ENCODE assay signal across 16 cellular contexts in the genomic region with DNA sequence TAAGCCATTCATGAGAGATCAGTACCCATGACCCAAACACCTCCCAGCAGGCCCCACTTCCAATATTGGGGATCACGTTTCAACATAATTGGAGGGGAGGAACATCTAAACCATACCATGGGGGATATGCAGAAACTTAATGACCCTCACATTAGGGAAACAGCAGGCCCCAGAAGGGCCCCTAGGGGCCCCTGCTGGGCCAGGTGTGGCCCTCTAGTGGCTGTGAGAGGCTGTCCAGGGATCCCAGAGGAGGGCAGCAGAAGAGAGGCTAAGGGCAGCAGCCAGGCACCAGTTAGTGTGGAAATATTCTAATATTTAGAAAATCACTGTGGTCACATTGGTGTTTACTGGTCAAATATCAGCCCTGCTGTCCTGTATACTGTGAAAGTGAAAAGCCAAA. TPM values are rescaled to one million over a fixed set of nuclear protein-coding genes. Genes with fewer than 3 reads are reported as not detected.
A peak's percentile ranks its signal among the peaks of the same experiment; 100 is the strongest.
DNase-seq lines count a peak whose midpoint lies in the region; ATAC-seq and TF ChIP-seq lines count a peak whose summit lies in the region.
"Had no signal": no experiment of that assay in that cellular context is flagged by ENCODE, and none has a peak within 500 bp of the region (broad histone marks: within the 10 kb centered on the region; RNA-seq: fewer than 3 reads in every experiment).

No MANE protein-coding gene starts in this region.

- DNase-seq in GM06990 (ENCODE audit: extremely low read depth, insufficient read length) (no peak), HCT116 (ENCODE audit: low read depth, low spot score) (no peak), activated B cell treated with CpG ODN at 0.5 μM for 24 hours (no peak), mucosa of descending colon (no peak), NCI-H446 (lab: John Stamatoyannopoulos, UW) (no peak)
- DNase-seq in naive thymus-derived CD8-positive, alpha-beta T cell = no peak
- DNase-seq: CD4-positive, alpha-beta memory T cell; NCI-H187 treated with DMSO at 0.1 percent for 48 hours; NCI-H510A; PC-9; transverse colon had no signal

- H3K27me3 ChIP-seq in GM06990 (replicated peaks; ENCODE audit: control insufficient read depth, insufficient read depth, low read length) (no peaks in the 10 kb centered on the region), HCT116 (ENCODE audit: insufficient read depth, low read length) (no peaks in the 10 kb centered on the region)
- H3K27me3 ChIP-seq: ascending aorta, hepatocyte, transverse colon had no signal

- no TSS peak for BruUV-seq in HCT116 (replicated peaks; lab: Mats Ljungman, UMichigan)

- no peak for TF ChIP-seq POLR2A in HCT116 (IDR thresholded peaks at IDR 0.05; ENCODE audit: borderline replicate concordance, extremely low read depth, insufficient read depth, insufficient read length)

- H3K36me3 ChIP-seq in GM06990 (ENCODE audit: control insufficient read depth, insufficient read depth, low read length) = no peaks in the 10 kb centered on the region
- no peaks in the 10 kb centered on the region for H3K36me3 ChIP-seq in HCT116 (ENCODE audit: control insufficient read depth in 1 of 2, insufficient read depth in 2 of 2, low read length in 2 of 2)
- H3K36me3 ChIP-seq in mucosa of descending colon (ENCODE audit: low read depth) = no peaks in the 10 kb centered on the region
- H3K36me3 ChIP-seq: ascending aorta, transverse colon had no signal

- H3K9me2 ChIP-seq in HCT116 (ENCODE audit: insufficient read depth) = no peaks in the 10 kb centered on the region

- RAD21 ChIA-PET in HCT116 (lab: Charles Lee; ENCODE audit: low non-redundant PET in 1 of 2, low total read pairs in 2 of 2, uncharacterized antibody in 2 of 2, unreplicated experiment in 2 of 2) = no interaction called here

- H2AFZ ChIP-seq in HCT116 (ENCODE audit: low read depth, low read length, poor library complexity, severe bottlenecking) = no peak overlapping the region
- H2AFZ ChIP-seq: hepatocyte, PC-9 had no signal

- TF ChIP-seq RAD21 in HCT116 (IDR thresholded peaks at IDR 0.05; ENCODE audit: low read depth) = 0 out of 2 replicates have a peak, but pooled peaks have one; percentile 7

- no peak overlapping the region for H3K9ac ChIP-seq in HCT116 (ENCODE audit: low read length)

- H3K36me3 Mint-ChIP-seq in activated B cell treated with CpG ODN at 0.5 μM for 24 hours (ENCODE audit: low read depth) = no peaks in the 10 kb centered on the region
- no peaks in the 10 kb centered on the region for H3K36me3 Mint-ChIP-seq in naive thymus-derived CD8-positive, alpha-beta T cell
- H3K36me3 Mint-ChIP-seq: CD4-positive, alpha-beta memory T cell had no signal

- intact Hi-C loops in HCT116 (cut with micrococcal nuclease) = no loop called here
- intact Hi-C loops in activated B cell treated with CpG ODN at 0.5 μM for 24 hours (cut with micrococcal nuclease) = loop anchor here (5.0 kb wide), 1 partner anchor 48 kb away; the partner anchor contains the start of gene ANKRD44
- intact Hi-C loops in mucosa of descending colon (cut with DNase I, micrococcal nuclease) = no loop called here

- H3K9me3 ChIP-seq in HCT116 (ENCODE audit: control insufficient read depth in 1 of 2, insufficient read depth in 1 of 2, low read depth in 1 of 2, low read length in 2 of 2) = no peaks in the 10 kb centered on the region
- H3K9me3 ChIP-seq in mucosa of descending colon = no peaks in the 10 kb centered on the region
- H3K9me3 ChIP-seq: ascending aorta, transverse colon had no signal

- H3K4me2 ChIP-seq in HCT116 (ENCODE audit: low read length) = no peak overlapping the region
- H3K4me2 ChIP-seq: hepatocyte, PC-9 had no signal

- no peaks in the 10 kb centered on the region for H3K4me1 Mint-ChIP-seq in activated B cell treated with CpG ODN at 0.5 μM for 24 hours
- H3K4me1 Mint-ChIP-seq in naive thymus-derived CD8-positive, alpha-beta T cell = peaks cover 14 to 28% (median 21%) of the 10 kb centered on the region in 4 donors

- H3K27ac ChIP-seq in HCT116 (ENCODE audit: low read depth, low read length) = no peak overlapping the region
- H3K27ac ChIP-seq: ascending aorta, hepatocyte, PC-9, transverse colon had no signal

- H3K27ac Mint-ChIP-seq in activated B cell treated with CpG ODN at 0.5 μM for 24 hours = no peak overlapping the region
- H3K27ac Mint-ChIP-seq in naive thymus-derived CD8-positive, alpha-beta T cell = peak overlapping the region in 2 of 10 donors; percentile 54 to 65
- H3K27ac Mint-ChIP-seq: dendritic cell treated with granulocyte-macrophage colony-stimulating factor and Interleukin-4, amounts not matched to agents 40 ng/mL and 50 ng/mL, for 4 days had no signal

- H3K27me3 Mint-ChIP-seq in activated B cell treated with CpG ODN at 0.5 μM for 24 hours = no peaks in the 10 kb centered on the region
- H3K27me3 Mint-ChIP-seq in naive thymus-derived CD8-positive, alpha-beta T cell = no peaks in the 10 kb centered on the region
- H3K27me3 Mint-ChIP-seq: CD4-positive, alpha-beta memory T cell; dendritic cell treated with granulocyte-macrophage colony-stimulating factor and Interleukin-4, amounts not matched to agents 40 ng/mL and 50 ng/mL, for 4 days had no signal

- H3K9me3 Mint-ChIP-seq in activated B cell treated with CpG ODN at 0.5 μM for 24 hours = no peaks in the 10 kb centered on the region
- no peaks in the 10 kb centered on the region for H3K9me3 Mint-ChIP-seq in naive thymus-derived CD8-positive, alpha-beta T cell
- H3K9me3 Mint-ChIP-seq: dendritic cell treated with granulocyte-macrophage colony-stimulating factor and Interleukin-4, amounts not matched to agents 40 ng/mL and 50 ng/mL, for 4 days had no signal

- H3K4me3 ChIP-seq in GM06990 (replicated peaks; ENCODE audit: low read depth, low read length) (no peak overlapping the region), HCT116 (replicated peaks in 1 of 2; ENCODE audit: low read depth in 1 of 2, low read length in 2 of 2) (no peak overlapping the region), mucosa of descending colon (no peak overlapping the region)
- H3K4me3 ChIP-seq: ascending aorta, hepatocyte, PC-9, transverse colon had no signal

- no peak overlapping the region for H3K4me3 Mint-ChIP-seq in activated B cell treated with CpG ODN at 0.5 μM for 24 hours
- H3K4me3 Mint-ChIP-seq in naive thymus-derived CD8-positive, alpha-beta T cell = no peak overlapping the region
- H3K4me3 Mint-ChIP-seq: CD4-positive, alpha-beta memory T cell; dendritic cell treated with granulocyte-macrophage colony-stimulating factor and Interleukin-4, amounts not matched to agents 40 ng/mL and 50 ng/mL, for 4 days had no signal

- CTCF ChIA-PET in HCT116 (lab: Charles Lee) = no interaction called here
- CTCF ChIA-PET in activated B cell treated with CpG ODN at 0.5 μM for 24 hours (lab: Charles Lee) = interaction anchor here (1.6 kb wide), 1 partner anchor 170 kb away, joined by 5 read pairs; no protein-coding TSS in a partner anchor

- TF ChIP-seq CTCF in GM06990 (IDR thresholded peaks at IDR 0.05; ENCODE audit: insufficient read depth, low read length, poor library complexity, severe bottlenecking) (peak; percentile 47), HCT116 (IDR thresholded peaks at IDR 0.05 in 2 of 3, conservative IDR thresholded peaks at IDR 0.05 in 1 of 3; ENCODE audit: borderline replicate concordance in 1 of 3, insufficient read depth in 1 of 3, low read depth in 2 of 3, low read length in 2 of 3) (peak; percentile 25 to 47 (median 36); a peak in 5 of 6 replicates), activated B cell treated with CpG ODN at 0.5 μM for 24 hours (IDR thresholded peaks at IDR 0.05) (no peak), mucosa of descending colon (IDR thresholded peaks at IDR 0.05) (no peak)

- H3K79me2 ChIP-seq in HCT116 (ENCODE audit: insufficient read depth, low read length) = no peaks in the 10 kb centered on the region
- H3K79me2 ChIP-seq: hepatocyte had no signal

- H3K4me1 ChIP-seq in HCT116 (ENCODE audit: control insufficient read depth in 1 of 2, insufficient read depth in 2 of 2, low read length in 2 of 2) (no peaks in the 10 kb centered on the region), mucosa of descending colon (ENCODE audit: low read depth) (no peaks in the 10 kb centered on the region)
- H3K4me1 ChIP-seq: ascending aorta, transverse colon had no signal

- no peaks in the 10 kb centered on the region for H4K20me1 ChIP-seq in HCT116 (ENCODE audit: insufficient read depth)

- ATAC-seq in HCT116 (peak; percentile 70), activated B cell treated with CpG ODN at 0.5 μM for 24 hours (ENCODE audit: low read depth) (peak; percentile 31), mucosa of descending colon (peak; percentile 26), HG03457 (IDR thresholded peaks at IDR 0.05; ENCODE audit: unreplicated experiment) (no peak), HG02642 (IDR thresholded peaks at IDR 0.05; ENCODE audit: poor library complexity, unreplicated experiment) (no peak)
- no peak for ATAC-seq in naive thymus-derived CD8-positive, alpha-beta T cell

- POLR2A ChIA-PET in HCT116 (lab: Charles Lee) (no interaction called here), activated B cell treated with CpG ODN at 0.5 μM for 24 hours (lab: Charles Lee) (no interaction called here)
- POLR2A ChIA-PET in naive thymus-derived CD8-positive, alpha-beta T cell (lab: Charles Lee) = interaction anchor here (0.8 kb wide), 1 partner anchor 161 kb away, joined by 4 read pairs; no protein-coding TSS in a partner anchor

TF ChIP-seq in HCT116, 20 proteins besides CTCF, POLR2A, EP300 and RAD21 (continues in another document):
- TF ChIP-seq CEBPB (IDR thresholded peaks at IDR 0.05; ENCODE audit: low read depth) (no peak), EGR1 (IDR thresholded peaks at IDR 0.05; ENCODE audit: low read depth) (no peak), EZH2phosphoT487 (IDR thresholded peaks at IDR 0.05; ENCODE audit: borderline replicate concordance) (no peak), ZBTB33 (IDR thresholded peaks at IDR 0.05; ENCODE audit: extremely low read depth, insufficient replicate concordance, low read length) (no peak)

RNA-seq across cellular contexts. Expression of gene ANKRD44, which starts 49.3 kb away (rescaled TPM):
- total RNA-seq in HCT116 (2021; ENCODE audit: unreplicated experiment) = 2.7 TPM
- 0.99 and 1.6 TPM in 2 replicates for polyA plus RNA-seq in HCT116 (2012)
- total RNA-seq in activated B cell treated with CpG ODN at 0.5 μM for 24 hours = 154 and 185 TPM in 2 replicates
- 10 to 100 TPM in 2 of 3 donors, 1 to 10 TPM in 1; 9.7 to 25.7 (median 13.7) TPM for total RNA-seq in mucosa of descending colon
- total RNA-seq in naive thymus-derived CD8-positive, alpha-beta T cell = 100 to 1,000 TPM; 269 to 279 TPM
- 10 to 100 TPM; 85.8 to 96.1 (median 94.2) TPM for polyA plus RNA-seq in naive thymus-derived CD8-positive, alpha-beta T cell

Comparison
In these comparisons a context has a peak if more than half of its experiments do, and no peak if none do; other contexts are left out.
1. CTCF ChIP-seq: peak in GM06990 (single experiment) and HCT116 (3 of 3); none in activated B cell treated with CpG ODN at 0.5 μM for 24 hours (single experiment) and mucosa of descending colon (single experiment).
2. ATAC-seq: peak in HCT116 (single experiment), activated B cell treated with CpG ODN at 0.5 μM for 24 hours (single experiment) and mucosa of descending colon (single experiment); none in naive thymus-derived CD8-positive, alpha-beta T cell (0 of 2), HG03457 (single experiment) and HG02642 (single experiment).